Comparison of ENCODE assay signal across 20 cellular contexts in the genomic region with DNA sequence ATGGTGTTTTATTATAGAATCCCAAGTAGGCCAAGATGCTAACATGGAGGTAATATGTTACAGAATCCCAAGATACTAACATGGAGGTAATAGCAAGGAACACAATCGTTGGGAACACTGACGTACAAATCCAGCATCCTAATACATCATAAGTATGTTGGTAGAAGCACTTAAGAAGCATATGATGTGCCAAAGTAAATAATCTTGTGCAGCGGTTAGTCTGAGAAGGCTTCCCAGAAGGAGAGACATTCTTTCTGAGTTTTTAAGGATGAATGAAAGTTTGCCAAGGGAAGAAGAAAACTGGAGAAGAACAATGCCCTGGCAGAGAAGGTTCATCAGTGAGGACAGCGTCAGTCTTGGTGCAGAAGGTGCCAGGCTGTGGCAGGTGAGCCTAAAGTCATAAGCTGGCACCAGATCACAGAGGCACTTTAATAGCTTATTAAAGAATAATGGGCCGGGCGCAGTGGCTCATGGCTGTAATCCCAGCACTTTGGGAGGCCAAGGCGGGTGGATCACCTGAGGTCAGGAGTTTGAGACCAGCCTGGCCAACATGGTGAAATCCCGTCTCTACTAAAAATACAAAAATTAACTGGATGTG.
DNase-seq lines count a peak whose midpoint lies in the region; ATAC-seq and TF ChIP-seq lines count a peak whose summit lies in the region.
"Had no signal": no experiment of that assay in that cellular context is flagged by ENCODE, and none has a peak within 500 bp of the region (broad histone marks: within the 10 kb centered on the region; RNA-seq: fewer than 3 reads in every experiment).

No MANE protein-coding gene starts in this region.

- no peak for TF ChIP-seq POLR2A in stomach (IDR thresholded peaks at IDR 0.05)

- ATAC-seq in lower lobe of right lung (peak; percentile 86 to 94), GM18520 (IDR thresholded peaks at IDR 0.05; ENCODE audit: unreplicated experiment) (no peak)
- ATAC-seq: A549, PC-3 had no signal

- intact Hi-C loops in lower lobe of right lung (cut with DNase I) (no loop called here), stomach (cut with DNase I; ENCODE audit: low total_unique reads) (no loop called here)

- no peak overlapping the region for H3K27ac ChIP-seq in brain microvascular endothelial cell
- no peak overlapping the region for H3K27ac ChIP-seq in lower lobe of right lung
- no peak overlapping the region for H3K27ac ChIP-seq in stomach
- H3K27ac ChIP-seq: A549, BLaER1 had no signal

- DNase-seq in EH (ENCODE audit: low read depth) (peak; percentile 9), brain microvascular endothelial cell (peak; percentile 14), lower lobe of right lung (no peak), stomach (peak; percentile 29), H7 (no peak)
- no peak for DNase-seq in stimulated activated CD8-positive, alpha-beta memory T cell treated with anti-CD3 and anti-CD28 coated beads, Interleukin-4, amount 100 ng/mL, for 48 hours
- DNase-seq: CD4-positive, alpha-beta memory T cell; H9; KG1; NCI-H1048; NCI-H1436 treated with DMSO at 0.1 percent for 48 hours; NCI-H2029; NCI-H2171; NCI-H526; PC-3; RPMI8226; SHP77 treated with DMSO at 0.1 percent for 48 hours had no signal

- H3K36me3 ChIP-seq in brain microvascular endothelial cell (replicated peaks) (no peaks in the 10 kb centered on the region), lower lobe of right lung (no peaks in the 10 kb centered on the region), stomach (no peaks in the 10 kb centered on the region), H7 (replicated peaks; ENCODE audit: control insufficient read depth, insufficient read depth, low read length) (no peaks in the 10 kb centered on the region)
- H3K36me3 ChIP-seq: BLaER1 had no signal

- H3K4me3 ChIP-seq in brain microvascular endothelial cell (ENCODE audit: low read depth, low read length) (no peak overlapping the region), lower lobe of right lung (no peak overlapping the region), stomach (no peak overlapping the region), H7 (ENCODE audit: insufficient read depth, low read depth, low read length) (no peak overlapping the region)
- H3K4me3 ChIP-seq: A549, BLaER1 had no signal

- H3K4me1 ChIP-seq in lower lobe of right lung (no peaks in the 10 kb centered on the region), stomach (no peaks in the 10 kb centered on the region)
- H3K4me1 ChIP-seq: A549 had no signal

- H3K9me3 ChIP-seq in lower lobe of right lung (peaks cover 9% of the 10 kb centered on the region), stomach (peaks cover 0 to 5% (median 2%) of the 10 kb centered on the region in 4 donors)
- H3K9me3 ChIP-seq: A549 had no signal

- no peak for TF ChIP-seq CTCF in brain microvascular endothelial cell (IDR thresholded peaks at IDR 0.05; ENCODE audit: low read depth, low read length, missing control alignments)
- TF ChIP-seq CTCF in lower lobe of right lung (IDR thresholded peaks at IDR 0.05): no peak
- no peak for TF ChIP-seq CTCF in stomach (IDR thresholded peaks at IDR 0.05)

- H3K27me3 ChIP-seq in brain microvascular endothelial cell (replicated peaks) (no peaks in the 10 kb centered on the region), lower lobe of right lung (ENCODE audit: low read depth) (no peaks in the 10 kb centered on the region), stomach (no peaks in the 10 kb centered on the region), H7 (ENCODE audit: control insufficient read depth, insufficient read depth, low read length) (no peaks in the 10 kb centered on the region)
- H3K27me3 ChIP-seq: BLaER1 had no signal

- in situ Hi-C loops in brain microvascular endothelial cell (cut with HindIII; ENCODE audit: low pct_ligation_motif_present, low sequenced_read_pairs): no loop called here

- 33 to 64% (median 54%) methylated on average over 8 of the region's 8 CpGs for WGBS in stomach, 5 donors

- no peak for TF ChIP-seq EP300 in stomach (IDR thresholded peaks at IDR 0.05)

Comparison
In these comparisons a context has a peak if more than half of its experiments do, and no peak if none do; other contexts are left out.
1. DNase-seq: peak in EH (single experiment), brain microvascular endothelial cell (single experiment) and stomach (single experiment); none in lower lobe of right lung (single experiment), H7 (single experiment) and stimulated activated CD8-positive, alpha-beta memory T cell treated with anti-CD3 and anti-CD28 coated beads, Interleukin-4, amount 100 ng/mL, for 48 hours (single experiment).